Comparison of ENCODE assay signal across 1 cellular context in genomic region chr12:12612403-12612802, GRCh38.
TF ChIP-seq lines count a peak whose summit lies in the region.

No MANE protein-coding gene starts in this region.

TF ChIP-seq in H1, 55 proteins besides CTCF, POLR2A, EP300 and RAD21:
- TF ChIP-seq MAX (IDR thresholded peaks at IDR 0.05) (no peak), CHD1 (IDR thresholded peaks at IDR 0.05; ENCODE audit: low read depth, low read length) (no peak), E2F6 (IDR thresholded peaks at IDR 0.05) (no peak), RXRA (IDR thresholded peaks at IDR 0.05; ENCODE audit: insufficient read depth, low read depth, low read length) (no peak), CHD2 (IDR thresholded peaks at IDR 0.05; ENCODE audit: low read length) (no peak)
